1 cellular context compared by ENCODE assay signal in genomic region chr16:74666425-74667214, GRCh38.
TF ChIP-seq lines count a peak whose summit lies in the region.

Gene RFWD3, minus strand, starts transcription at chr16:74666877. Its CDS starts 5,428 bp downstream, at chr16:74661449.

TF ChIP-seq in HepG2, 621 proteins besides CTCF, POLR2A, EP300 and RAD21 (continued from another document and continues in another):
- TF ChIP-seq YEATS4 (CRISPR knock-in tag; IDR thresholded peaks at IDR 0.05; ENCODE audit: borderline replicate concordance) (peak; percentile 88), HOXA7 (CRISPR knock-in tag; IDR thresholded peaks at IDR 0.05) (no peak), CBX5 (CRISPR knock-in tag; IDR thresholded peaks at IDR 0.05; ENCODE audit: borderline replicate concordance) (0 out of 2 replicates have a peak, but pooled peaks have one; percentile 74), MTF2 (CRISPR knock-in tag; IDR thresholded peaks at IDR 0.05; ENCODE audit: borderline replicate concordance) (no peak), ARID3A (IDR thresholded peaks at IDR 0.05; ENCODE audit: low read depth, low read length) (no peak), IRF1 (CRISPR knock-in tag; IDR thresholded peaks at IDR 0.05; ENCODE audit: low read depth) (no peak; the same call in 1 of the 2 replicates), ZNF343 (CRISPR knock-in tag; IDR thresholded peaks at IDR 0.05) (0 out of 2 replicates have a peak, but pooled peaks have one; percentile 64), ZNF576 (CRISPR knock-in tag; IDR thresholded peaks at IDR 0.05) (no peak), POGZ (CRISPR knock-in tag; IDR thresholded peaks at IDR 0.05) (peak; percentile 89), ZNF704 (CRISPR knock-in tag; IDR thresholded peaks at IDR 0.05; ENCODE audit: borderline replicate concordance) (peak; percentile 91), FUBP1 (CRISPR knock-in tag; IDR thresholded peaks at IDR 0.05; ENCODE audit: borderline replicate concordance) (no peak), ZNF496 (CRISPR knock-in tag; IDR thresholded peaks at IDR 0.05; ENCODE audit: insufficient replicate concordance) (no peak), ZNF609 (CRISPR knock-in tag; IDR thresholded peaks at IDR 0.05; ENCODE audit: borderline replicate concordance) (no peak), ZNF367 (CRISPR knock-in tag; IDR thresholded peaks at IDR 0.05; ENCODE audit: borderline replicate concordance) (no peak), RXRB (CRISPR knock-in tag; IDR thresholded peaks at IDR 0.05; ENCODE audit: borderline replicate concordance) (no peak; the same call in 1 of the 2 replicates), THAP11 (CRISPR knock-in tag; IDR thresholded peaks at IDR 0.05) (peak; percentile 94), DDIT3 (CRISPR knock-in tag; IDR thresholded peaks at IDR 0.05) (no peak), SALL2 (CRISPR knock-in tag; IDR thresholded peaks at IDR 0.05) (peak; percentile 72; the same call in 1 of the 2 replicates), ZBTB3 (CRISPR knock-in tag; IDR thresholded peaks at IDR 0.05; ENCODE audit: borderline replicate concordance, low read depth) (no peak), CBX2 (IDR thresholded peaks at IDR 0.05; ENCODE audit: low read depth, low read length) (no peak), CBX2 (CRISPR knock-in tag; IDR thresholded peaks at IDR 0.05; ENCODE audit: low read depth) (no peak), TEAD3 (CRISPR knock-in tag; optimal IDR thresholded peaks at IDR 0.05; ENCODE audit: borderline replicate concordance) (peak; percentile 25), ZKSCAN5 (CRISPR knock-in tag; IDR thresholded peaks at IDR 0.05) (no peak), ZNF329 (CRISPR knock-in tag; IDR thresholded peaks at IDR 0.05; ENCODE audit: low read depth) (0 out of 2 replicates have a peak, but pooled peaks have one; percentile 28), ZNF629 (CRISPR knock-in tag; conservative IDR thresholded peaks at IDR 0.05) (no peak; the same call in 1 of the 2 replicates), NFKBIZ (CRISPR knock-in tag; IDR thresholded peaks at IDR 0.05) (no peak), RORA (CRISPR knock-in tag; IDR thresholded peaks at IDR 0.05) (no peak), NCOA1 (CRISPR knock-in tag; IDR thresholded peaks at IDR 0.05) (no peak), ZNF768 (CRISPR knock-in tag; IDR thresholded peaks at IDR 0.05) (peak; percentile 56; the same call in 1 of the 2 replicates), NR3C1 (CRISPR knock-in tag; IDR thresholded peaks at IDR 0.05) (no peak), ZNF761 (CRISPR knock-in tag; conservative IDR thresholded peaks at IDR 0.05) (peak; percentile 91), THAP8 (CRISPR knock-in tag; IDR thresholded peaks at IDR 0.05; ENCODE audit: borderline replicate concordance) (0 out of 2 replicates have a peak, but pooled peaks have one; percentile 30), CHCHD3 (CRISPR knock-in tag; IDR thresholded peaks at IDR 0.05) (peak; percentile 80; the same call in 1 of the 2 replicates), USF2 (IDR thresholded peaks at IDR 0.05; ENCODE audit: low read depth, low read length) (no peak), USF2 (CRISPR knock-in tag; IDR thresholded peaks at IDR 0.05; ENCODE audit: borderline replicate concordance) (no peak), ARID4A (CRISPR knock-in tag; IDR thresholded peaks at IDR 0.05; ENCODE audit: borderline replicate concordance) (peak; percentile 98), BCLAF1 (IDR thresholded peaks at IDR 0.05) (no peak)
